Comparison of ENCODE assay signal across 1 cellular context in genomic region chr3:139746481-139746880, GRCh38.
TF ChIP-seq lines count a peak whose summit lies in the region.

No MANE protein-coding gene starts in this region.

TF ChIP-seq in WTC11, 78 proteins besides CTCF, POLR2A, EP300 and RAD21 (continued from another document):
- TF ChIP-seq USF2 (CRISPR knock-in tag; IDR thresholded peaks at IDR 0.05) (no peak), SMAD4 (CRISPR knock-in tag; IDR thresholded peaks at IDR 0.05) (no peak)
- TF ChIP-seq, protein P1, sequence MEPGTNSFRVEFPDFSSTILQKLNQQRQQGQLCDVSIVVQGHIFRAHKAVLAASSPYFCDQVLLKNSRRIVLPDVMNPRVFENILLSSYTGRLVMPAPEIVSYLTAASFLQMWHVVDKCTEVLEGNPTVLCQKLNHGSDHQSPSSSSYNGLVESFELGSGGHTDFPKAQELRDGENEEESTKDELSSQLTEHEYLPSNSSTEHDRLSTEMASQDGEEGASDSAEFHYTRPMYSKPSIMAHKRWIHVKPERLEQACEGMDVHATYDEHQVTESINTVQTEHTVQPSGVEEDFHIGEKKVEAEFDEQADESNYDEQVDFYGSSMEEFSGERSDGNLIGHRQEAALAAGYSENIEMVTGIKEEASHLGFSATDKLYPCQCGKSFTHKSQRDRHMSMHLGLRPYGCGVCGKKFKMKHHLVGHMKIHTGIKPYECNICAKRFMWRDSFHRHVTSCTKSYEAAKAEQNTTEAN (CRISPR knock-in tag; IDR thresholded peaks at IDR 0.05): no peak
